In the genomic region with DNA sequence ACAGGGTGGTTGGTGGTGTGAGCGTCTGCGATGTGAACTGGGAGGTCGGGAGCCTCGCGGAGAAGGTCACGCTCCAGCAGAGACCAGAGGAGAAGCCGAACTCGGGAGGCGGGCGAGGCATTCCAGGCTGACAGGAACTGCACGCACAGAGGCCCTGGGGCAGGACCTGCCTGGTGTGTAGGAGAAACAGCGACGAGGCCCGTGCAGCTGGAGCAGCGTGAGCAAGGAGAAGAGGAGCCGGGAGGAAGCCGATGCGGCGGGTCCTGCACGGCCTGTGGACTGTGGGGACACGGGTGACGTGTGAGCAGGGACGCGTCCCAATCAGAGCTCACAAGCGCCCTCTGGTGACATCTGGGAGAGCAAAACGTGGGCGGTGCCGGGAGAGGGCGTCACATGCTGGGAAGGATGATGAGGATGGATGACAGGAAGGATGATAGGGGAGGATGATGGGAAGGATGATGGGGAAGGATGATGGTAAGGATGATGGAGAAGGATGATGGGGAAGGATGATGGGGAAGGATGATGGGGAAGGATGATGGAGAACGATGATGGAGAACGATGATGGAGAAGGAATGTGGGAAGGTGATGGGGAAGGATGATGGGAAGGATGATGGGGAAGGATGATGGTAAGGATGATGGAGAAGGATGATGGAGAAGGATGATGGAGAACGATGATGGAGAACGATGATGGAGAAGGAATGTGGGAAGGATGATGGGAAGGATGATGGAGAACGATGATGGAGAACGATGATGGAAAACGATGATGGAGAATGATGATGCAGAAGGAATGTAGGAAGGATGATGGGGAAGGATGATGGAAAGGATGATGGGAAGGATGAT, we compare ENCODE assay signal across 8 cellular contexts. TPM values are rescaled to one million over a fixed set of nuclear protein-coding genes. Genes with fewer than 3 reads are reported as not detected.
A peak's percentile ranks its signal among the peaks of the same experiment; 100 is the strongest.
DNase-seq lines count a peak whose midpoint lies in the region; ATAC-seq and TF ChIP-seq lines count a peak whose summit lies in the region.

No MANE protein-coding gene starts in this region.

- H3K9me3 ChIP-seq in aorta (ENCODE audit: control insufficient read depth, low read length): no peaks in the 10 kb centered on the region

- ATAC-seq in aorta (ENCODE audit: low FRiP score) (peak; percentile 88), HG02973 (IDR thresholded peaks at IDR 0.05; ENCODE audit: unreplicated experiment) (no peak), GM21786 (IDR thresholded peaks at IDR 0.05; ENCODE audit: unreplicated experiment) (no peak)

- H3K4me1 ChIP-seq in aorta (ENCODE audit: control insufficient read depth in 1 of 2, insufficient read depth in 2 of 2, low read length in 2 of 2): no peaks in the 10 kb centered on the region

- peak overlapping the region; percentile 70 for H3K4me3 Mint-ChIP-seq in neural crest cell

- WGBS in aorta, 2 donors: 21 to 35% methylated on average over 36 of the region's 36 CpGs

- H3K36me3 Mint-ChIP-seq in neural crest cell (ENCODE audit: low read depth): peaks cover 8% of the 10 kb centered on the region

- in situ Hi-C loops in Caki2 (cut with HindIII; ENCODE audit: low pct_unique_long_range_greater_than_20kb, low sequenced_read_pairs): no loop called here

- H3K27ac Mint-ChIP-seq in neural crest cell (ENCODE audit: unreplicated experiment): peak overlapping the region; percentile 91

- peaks cover 11% of the 10 kb centered on the region for H3K9me3 Mint-ChIP-seq in neural crest cell

- H3K36me3 ChIP-seq in aorta (ENCODE audit: control insufficient read depth in 1 of 2, insufficient read depth in 2 of 2, low read length in 1 of 2): no peaks in the 10 kb centered on the region

- DNase-seq in Caki2 (ENCODE audit: low read depth) (peak; percentile 76), NCI-H1694 (lab: John Stamatoyannopoulos, UW) (peak; percentile 27), fibroblast of pulmonary artery (ENCODE audit: low read depth) (peak; percentile 55), neural crest cell (ENCODE audit: low read depth, low spot score) (peak; percentile 86), aorta (peak; percentile 84 to 90)
- DNase-seq in activated T-cell treated with anti-CD3 and anti-CD28 coated beads, Interleukin-2, amount 50 U/mL, for 48 hours: peak; percentile 69 to 70

- H3K27me3 ChIP-seq in aorta (ENCODE audit: control insufficient read depth in 1 of 2, insufficient read depth in 2 of 2, low read length in 1 of 2): no peaks in the 10 kb centered on the region

- intact Hi-C loops in aorta (cut with DNase I): loop anchor here in 1 of 2 donors (10.0 kb wide), 1 partner anchor 135 kb away; a partner anchor contains a TSS

- peaks cover 24% of the 10 kb centered on the region for H3K27me3 Mint-ChIP-seq in neural crest cell (ENCODE audit: low read depth)

- H3K27ac ChIP-seq in aorta (ENCODE audit: low read depth in 1 of 2, low read length in 2 of 2): peak overlapping the region in 1 of 2 donors; percentile 7

- peak; percentile 45 for TF ChIP-seq CTCF in fibroblast of pulmonary artery (IDR thresholded peaks at IDR 0.05; ENCODE audit: low read length, missing control alignments)
- peak; percentile 71 for TF ChIP-seq CTCF in neural crest cell (conservative IDR thresholded peaks at IDR 0.05)

- H3K4me1 Mint-ChIP-seq in neural crest cell: peaks cover 26% of the 10 kb centered on the region

- no peak overlapping the region for H3K4me3 ChIP-seq in fibroblast of pulmonary artery (replicated peaks; ENCODE audit: low read depth, low read length)
- no peak overlapping the region for H3K4me3 ChIP-seq in aorta (ENCODE audit: low read length in 2 of 2)

RNA-seq across cellular contexts. Expression of a gene that starts 16.1 kb away (rescaled TPM):
- not detected in 2 replicates for total RNA-seq in Caki2 (2014; rRNA removed; shearing (Covaris generic); ENCODE audit: low replicate concordance)
- total RNA-seq in neural crest cell (0.75 and 1.1 TPM in 2 replicates), aorta (under 1 TPM in 1 of 2 donors, not detected in 1; 0.63 TPM)
- polyA plus RNA-seq in aorta: 1 to 10 TPM in 1 of 2 donors, under 1 TPM in 1; 0.50 to 1.4 TPM

RNA-seq across cellular contexts. Expression of a gene that starts 19.4 kb away (rescaled TPM):
- 0.98 and 1.2 TPM in 2 replicates for total RNA-seq in Caki2 (2014; rRNA removed; shearing (Covaris generic); ENCODE audit: low replicate concordance)
- total RNA-seq in neural crest cell (39.0 and 45.2 TPM in 2 replicates), aorta (10 to 100 TPM in 1 of 2 donors, 1 to 10 TPM in 1; 9.7 to 31.4 TPM)
- polyA plus RNA-seq in aorta: 10 to 100 TPM in 1 of 2 donors, 1 to 10 TPM in 1; 7.3 to 10.9 TPM

RNA-seq across cellular contexts. Expression of a gene that starts 27.1 kb away (rescaled TPM):
- 27.3 and 47.1 TPM in 2 replicates for total RNA-seq in Caki2 (2014; rRNA removed; shearing (Covaris generic); ENCODE audit: low replicate concordance)
- 22.3 TPM in 2 replicates for total RNA-seq in neural crest cell
- total RNA-seq in aorta: 10 to 100 TPM; 19.2 to 20.2 TPM
- polyA plus RNA-seq in aorta: 10 to 100 TPM; 17.4 to 33.0 TPM

RNA-seq across cellular contexts. Expression of a gene that starts 51.3 kb away (rescaled TPM):
- total RNA-seq in Caki2 (2014; rRNA removed; shearing (Covaris generic); ENCODE audit: low replicate concordance): 35.0 and 38.4 TPM in 2 replicates
- 106 and 111 TPM in 2 replicates for total RNA-seq in neural crest cell
- total RNA-seq in aorta: 10 to 100 TPM; 39.6 to 46.4 TPM
- 10 to 100 TPM; 27.5 to 79.1 TPM for polyA plus RNA-seq in aorta

Comparison
In these comparisons a context has a peak if more than half of its experiments do, and no peak if none do; other contexts are left out.
1. DNase-seq: peak in every context shown above with its lines; median percentile 87 in aorta; 86 in neural crest cell; 76 in Caki2; 70 in activated T-cell treated with anti-CD3 and anti-CD28 coated beads, Interleukin-2, amount 50 U/mL, for 48 hours; 55 in fibroblast of pulmonary artery; 27 in NCI-H1694.